8 cellular contexts compared by ENCODE assay signal in the genomic region with DNA sequence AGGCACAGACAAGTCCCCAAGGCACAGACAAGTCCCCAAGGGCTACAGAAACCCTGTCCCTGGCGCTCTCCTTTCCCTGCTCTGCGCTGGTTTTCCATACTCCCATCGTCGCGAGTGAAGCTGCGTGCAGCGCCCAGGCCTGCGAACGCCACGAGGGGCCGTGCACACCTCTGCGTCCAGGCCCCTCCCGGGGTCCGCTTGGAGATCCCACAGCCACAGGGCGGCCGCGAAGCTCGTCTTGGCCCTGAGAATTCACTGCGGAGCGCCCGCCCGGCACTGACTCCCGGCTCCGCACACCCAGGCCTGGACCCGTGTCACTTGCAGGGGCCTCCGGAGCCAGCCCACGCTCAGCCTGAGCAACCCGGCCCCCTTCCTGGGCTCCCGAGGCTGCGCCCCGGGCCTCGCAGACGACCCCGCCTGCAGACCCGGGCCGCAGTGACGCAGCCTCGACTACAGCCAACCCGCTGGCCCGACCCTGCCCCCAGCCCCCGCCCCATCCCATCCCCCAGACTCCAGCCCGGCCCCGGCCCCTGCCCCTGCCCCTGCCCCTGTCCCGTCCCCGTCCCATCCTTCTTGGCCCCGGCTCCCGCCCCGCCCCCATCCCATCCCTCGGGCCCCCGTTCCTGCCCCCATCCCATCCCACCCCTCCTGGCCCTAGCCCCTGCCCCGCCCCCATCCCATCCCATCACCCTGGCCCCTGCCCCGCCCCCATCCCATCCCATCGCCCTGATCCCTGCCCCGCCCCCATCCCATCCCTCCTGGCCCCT. TPM values are rescaled to one million over a fixed set of nuclear protein-coding genes. Genes with fewer than 3 reads are reported as not detected.
A peak's percentile ranks its signal among the peaks of the same experiment; 100 is the strongest.
DNase-seq lines count a peak whose midpoint lies in the region; ATAC-seq and TF ChIP-seq lines count a peak whose summit lies in the region.

No MANE protein-coding gene starts in this region.

- TF ChIP-seq POLR2A in body of pancreas (IDR thresholded peaks at IDR 0.05): no peak

- H3K27me3 Mint-ChIP-seq in activated naive CD4-positive, alpha-beta T cell treated with anti-CD3 and anti-CD28 coated beads for 36 hours (ENCODE audit: low read depth): no peaks in the 10 kb centered on the region

- CTCF ChIA-PET in activated naive CD4-positive, alpha-beta T cell treated with anti-CD3 and anti-CD28 coated beads for 36 hours (lab: Charles Lee): no interaction called here

- no peak overlapping the region for H3K27ac Mint-ChIP-seq in activated naive CD4-positive, alpha-beta T cell treated with anti-CD3 and anti-CD28 coated beads for 36 hours

- intact Hi-C loops in activated naive CD4-positive, alpha-beta T cell treated with anti-CD3 and anti-CD28 coated beads for 36 hours (cut with micrococcal nuclease): loop anchor here (1.0 kb wide), 1 partner anchor 135 kb away; no protein-coding TSS in a partner anchor
- intact Hi-C loops in body of pancreas (cut with DNase I) (loop anchor here (10.0 kb wide), 1 partner anchor 258 kb away; the partner anchor contains the start of gene SLC19A1), upper lobe of right lung (cut with DNase I) (no loop called here)

- H3K4me3 Mint-ChIP-seq in activated naive CD4-positive, alpha-beta T cell treated with anti-CD3 and anti-CD28 coated beads for 36 hours: peak overlapping the region; percentile 76

- H3K36me3 ChIP-seq in body of pancreas (replicated peaks in 1 of 2; ENCODE audit: insufficient read depth in 1 of 2, low read depth in 2 of 2): peaks cover 1 to 16% of the 10 kb centered on the region in 2 donors
- peaks cover 17 to 35% of the 10 kb centered on the region in 2 donors for H3K36me3 ChIP-seq in lung (ENCODE audit: control insufficient read depth in 2 of 2, insufficient read depth in 2 of 2, low read length in 2 of 2)
- peaks cover 39% of the 10 kb centered on the region for H3K36me3 ChIP-seq in upper lobe of right lung

- no peak for TF ChIP-seq CTCF in body of pancreas (IDR thresholded peaks at IDR 0.05)
- no peak for TF ChIP-seq CTCF in lung (IDR thresholded peaks at IDR 0.05; ENCODE audit: control extremely low read depth, extremely low read depth)
- TF ChIP-seq CTCF in upper lobe of right lung (IDR thresholded peaks at IDR 0.05): no peak

- peaks cover 8% of the 10 kb centered on the region for H3K36me3 Mint-ChIP-seq in activated naive CD4-positive, alpha-beta T cell treated with anti-CD3 and anti-CD28 coated beads for 36 hours (ENCODE audit: low read depth)

- H3K4me1 ChIP-seq in body of pancreas (peaks cover 26% of the 10 kb centered on the region), lung (ENCODE audit: control insufficient read depth in 2 of 2, insufficient read depth in 2 of 2, low read length in 2 of 2) (peaks cover 4 to 7% of the 10 kb centered on the region in 2 donors), upper lobe of right lung (peaks cover 17% of the 10 kb centered on the region)

- H3K9me3 ChIP-seq in body of pancreas (no peaks in the 10 kb centered on the region), lung (ENCODE audit: control insufficient read depth in 2 of 2, insufficient read depth in 1 of 2, low read length in 1 of 2) (no peaks in the 10 kb centered on the region), upper lobe of right lung (no peaks in the 10 kb centered on the region)

- H3K4me1 Mint-ChIP-seq in activated naive CD4-positive, alpha-beta T cell treated with anti-CD3 and anti-CD28 coated beads for 36 hours (ENCODE audit: low read depth): peaks cover 9% of the 10 kb centered on the region

- no peaks in the 10 kb centered on the region for H3K9me3 Mint-ChIP-seq in activated naive CD4-positive, alpha-beta T cell treated with anti-CD3 and anti-CD28 coated beads for 36 hours

- ATAC-seq in body of pancreas (no peak), lung (ENCODE audit: insufficient read depth, low FRiP score) (no peak), upper lobe of right lung (no peak), HG03457 (IDR thresholded peaks at IDR 0.05; ENCODE audit: unreplicated experiment) (no peak), GM19035 (IDR thresholded peaks at IDR 0.05; ENCODE audit: unreplicated experiment) (no peak)

- no peaks in the 10 kb centered on the region for H3K27me3 ChIP-seq in body of pancreas
- H3K27me3 ChIP-seq in lung (ENCODE audit: control insufficient read depth, insufficient read depth): no peaks in the 10 kb centered on the region
- no peaks in the 10 kb centered on the region for H3K27me3 ChIP-seq in upper lobe of right lung

- peak; percentile 2 for DNase-seq in activated naive CD4-positive, alpha-beta T cell treated with anti-CD3 and anti-CD28 coated beads for 36 hours
- DNase-seq in activated naive CD4-positive, alpha-beta T cell treated with anti-CD3 and anti-CD28 coated beads, Interleukin-2, amount 50 U/mL, for 16 hours: no peak
- peak in 1 of 4 donors; percentile 34 for DNase-seq in body of pancreas
- no peak for DNase-seq in lung (ENCODE audit: low spot score)
- DNase-seq in upper lobe of right lung: peak; percentile 65
- DNase-seq in AG20443 (ENCODE audit: low spot score): no peak

- 4% methylated on average over 41 of the region's 54 CpGs; no CpG with 5 or more reads in 1 of the 2 donors for WGBS in body of pancreas, 2 donors
- 13 to 17% methylated on average over 39 to 54 of the region's 54 CpGs for WGBS in lung, 2 donors

- H3K4me3 ChIP-seq in body of pancreas (peak overlapping the region; percentile 86 to 91), lung (peak overlapping the region; percentile 29), upper lobe of right lung (peak overlapping the region; percentile 67)

- peak overlapping the region in 1 of 4 donors; percentile 65 for H3K27ac ChIP-seq in body of pancreas
- no peak overlapping the region for H3K27ac ChIP-seq in lung (ENCODE audit: low read depth in 1 of 2, low read length in 1 of 2)
- H3K27ac ChIP-seq in upper lobe of right lung: no peak overlapping the region

RNA-seq across cellular contexts. Expression of gene POFUT2, which starts 0.8 kb away (rescaled TPM):
- 10 to 100 TPM; 14.4 to 15.9 TPM for total RNA-seq in activated naive CD4-positive, alpha-beta T cell treated with anti-CD3 and anti-CD28 coated beads for 36 hours
- total RNA-seq in body of pancreas (10 to 100 TPM; 16.3 to 46.1 TPM), lung (10 to 100 TPM; 34.1 to 35.7 TPM), upper lobe of right lung (29.0 TPM)
- 10 to 100 TPM; 17.9 to 18.1 TPM for polyA plus RNA-seq in lung

Comparison
In these comparisons a context has a peak if more than half of its experiments do, and no peak if none do; other contexts are left out.
1. DNase-seq: peak in activated naive CD4-positive, alpha-beta T cell treated with anti-CD3 and anti-CD28 coated beads for 36 hours (single experiment) and upper lobe of right lung (single experiment); none in activated naive CD4-positive, alpha-beta T cell treated with anti-CD3 and anti-CD28 coated beads, Interleukin-2, amount 50 U/mL, for 16 hours (single experiment), lung (single experiment) and AG20443 (single experiment).
2. H3K4me3 ChIP-seq: peak in every context shown above with its lines; median percentile 88 in body of pancreas; 67 in upper lobe of right lung; 29 in lung.